In genomic region chrX:47146936-47147859, GRCh38 we compare ENCODE assay signal across 9 cellular contexts. TPM values are rescaled to one million over a fixed set of nuclear protein-coding genes. Genes with fewer than 3 reads are reported as not detected.
DNase-seq lines count a peak whose midpoint lies in the region; ATAC-seq and TF ChIP-seq lines count a peak whose summit lies in the region.
"Had no signal": no experiment of that assay in that cellular context is flagged by ENCODE, and none has a peak within 500 bp of the region (broad histone marks: within the 10 kb centered on the region; RNA-seq: fewer than 3 reads in every experiment).

No MANE protein-coding gene starts in this region.

- ATAC-seq in HCT116, result no peak
- ATAC-seq in memory B cell (ENCODE audit: low read depth), result no peak
- no peak for ATAC-seq in GM21723 (IDR thresholded peaks at IDR 0.05; ENCODE audit: unreplicated experiment)

- no peak overlapping the region for H2AFZ ChIP-seq in HCT116 (ENCODE audit: low read depth, low read length, poor library complexity, severe bottlenecking)

- no peaks in the 10 kb centered on the region for H3K9me3 ChIP-seq in HCT116 (ENCODE audit: control insufficient read depth in 1 of 2, insufficient read depth in 1 of 2, low read depth in 1 of 2, low read length in 2 of 2)
- H3K9me3 ChIP-seq: SJSA1 had no signal

- no peaks in the 10 kb centered on the region for H3K27me3 ChIP-seq in HCT116 (ENCODE audit: insufficient read depth, low read length)
- H3K27me3 ChIP-seq: SJSA1 had no signal

- H3K4me1 Mint-ChIP-seq in memory B cell, result peaks cover 21% of the 10 kb centered on the region

- H3K79me2 ChIP-seq in HCT116 (ENCODE audit: insufficient read depth, low read length), result peaks cover 81% of the 10 kb centered on the region

- BruUV-seq in HCT116 (replicated peaks; lab: Mats Ljungman, UMichigan), result no TSS peak

- no peaks in the 10 kb centered on the region for H3K9me3 Mint-ChIP-seq in memory B cell

- H3K9ac ChIP-seq in HCT116 (ENCODE audit: low read length), result no peak overlapping the region

- in situ Hi-C loops in astrocyte of the cerebellum (cut with HindIII; ENCODE audit: low sequenced_read_pairs), result no loop called here

- H4K20me1 ChIP-seq in HCT116 (ENCODE audit: insufficient read depth), result no peaks in the 10 kb centered on the region

- H3K27ac ChIP-seq in HCT116 (ENCODE audit: low read depth, low read length), result no peak overlapping the region
- H3K27ac ChIP-seq: SJSA1 had no signal

- TF ChIP-seq CTCF in AG04449 (IDR thresholded peaks at IDR 0.05; ENCODE audit: insufficient read depth, low read length, missing control alignments), result no peak
- no peak for TF ChIP-seq CTCF in HCT116 (IDR thresholded peaks at IDR 0.05 in 2 of 3, conservative IDR thresholded peaks at IDR 0.05 in 1 of 3; ENCODE audit: borderline replicate concordance in 1 of 3, insufficient read depth in 1 of 3, low read depth in 2 of 3, low read length in 2 of 3)
- no peak for TF ChIP-seq CTCF in astrocyte of the cerebellum (IDR thresholded peaks at IDR 0.05; ENCODE audit: low read depth, low read length, missing control alignments)

- H3K36me3 ChIP-seq in HCT116 (ENCODE audit: control insufficient read depth in 1 of 2, insufficient read depth in 2 of 2, low read length in 2 of 2), result no peaks in the 10 kb centered on the region; a peak in 2 of 4 replicates

- RAD21 ChIA-PET in HCT116 (lab: Charles Lee; ENCODE audit: low non-redundant PET in 1 of 2, low total read pairs in 2 of 2, uncharacterized antibody in 2 of 2, unreplicated experiment in 2 of 2), result no interaction called here

- H3K27ac Mint-ChIP-seq in memory B cell, result peak overlapping the region; percentile 53

- H3K4me2 ChIP-seq in HCT116 (ENCODE audit: low read length), result peak overlapping the region; percentile 89; the same call in 1 of the 2 replicates

- peaks cover 10% of the 10 kb centered on the region for H3K36me3 Mint-ChIP-seq in memory B cell

- no peaks in the 10 kb centered on the region for H3K9me2 ChIP-seq in HCT116 (ENCODE audit: insufficient read depth)

- peaks cover 0 to 13% of the 10 kb centered on the region in 2 experiments; a peak in 2 of 4 replicates for H3K4me1 ChIP-seq in HCT116 (ENCODE audit: control insufficient read depth in 1 of 2, insufficient read depth in 2 of 2, low read length in 2 of 2)

- peak overlapping the region; percentile 80 for H3K4me3 ChIP-seq in AG04449 (ENCODE audit: low read depth, low read length)
- H3K4me3 ChIP-seq in HCT116 (replicated peaks in 1 of 2; ENCODE audit: low read depth in 1 of 2, low read length in 2 of 2), result peak overlapping the region; percentile 65 to 77; a peak in 1 of 4 replicates
- peak overlapping the region; percentile 74 for H3K4me3 ChIP-seq in astrocyte of the cerebellum (ENCODE audit: low read depth, low read length)

- TF ChIP-seq RAD21 in HCT116 (IDR thresholded peaks at IDR 0.05; ENCODE audit: low read depth), result no peak

- DNase-seq in AG04449 (ENCODE audit: low read depth, low spot score) (no peak), HCT116 (ENCODE audit: low read depth, low spot score) (no peak), astrocyte of the cerebellum (ENCODE audit: low read depth) (no peak), memory B cell (ENCODE audit: low spot score in 2 of 2) (no peak), NCI-H2107 (lab: John Stamatoyannopoulos, UW) (no peak), H4 (ENCODE audit: low spot score) (no peak), DMS153 (lab: John Stamatoyannopoulos, UW) (no peak)

- CTCF ChIA-PET in AG04449 (lab: Yijun Ruan, JAX) (no interaction called here), HCT116 (lab: Charles Lee) (no interaction called here)

- no peak for TF ChIP-seq POLR2A in HCT116 (IDR thresholded peaks at IDR 0.05; ENCODE audit: borderline replicate concordance, extremely low read depth, insufficient read depth, insufficient read length)

- no peaks in the 10 kb centered on the region for H3K27me3 Mint-ChIP-seq in memory B cell

- H3K4me3 Mint-ChIP-seq in memory B cell, result peak overlapping the region; percentile 44

- intact Hi-C loops in HCT116 (cut with micrococcal nuclease), result no loop called here

- POLR2A ChIA-PET in AG04449 (lab: Yijun Ruan, JAX), result no interaction called here
- POLR2A ChIA-PET in HCT116 (lab: Charles Lee), result no interaction called here

TF ChIP-seq in HCT116, 20 proteins besides CTCF, POLR2A, EP300 and RAD21:
- no peak for TF ChIP-seq CEBPB (IDR thresholded peaks at IDR 0.05; ENCODE audit: low read depth)
- TF ChIP-seq CBX3 (IDR thresholded peaks at IDR 0.05; ENCODE audit: low read depth), result no peak
- no peak for TF ChIP-seq JUND (IDR thresholded peaks at IDR 0.05)
- TF ChIP-seq ZNF274 (IDR thresholded peaks at IDR 0.05; ENCODE audit: low read depth, low read length), result no peak
- TF ChIP-seq MAX (IDR thresholded peaks at IDR 0.05), result no peak

RNA-seq across cellular contexts. Expression of gene RBM10, which starts 2.2 kb away (rescaled TPM):
- 56.9 TPM for total RNA-seq in HCT116 (2021; ENCODE audit: unreplicated experiment)
- 67.3 and 69.3 TPM in 2 replicates for polyA plus RNA-seq in HCT116 (2012)
- 37.9 and 42.3 TPM in 2 replicates for total RNA-seq in H4 (2014; rRNA removed; shearing (Covaris generic))

RNA-seq across cellular contexts. Expression of gene NDUFB11, which starts 2.7 kb away (rescaled TPM):
- total RNA-seq in HCT116 (2021; ENCODE audit: unreplicated experiment), result 78.9 TPM
- polyA plus RNA-seq in HCT116 (2012), result 116 and 123 TPM in 2 replicates
- total RNA-seq in H4 (2014; rRNA removed; shearing (Covaris generic)), result 129 and 138 TPM in 2 replicates

RNA-seq across cellular contexts. Expression of gene UBA1, which starts 46.4 kb away (rescaled TPM):
- 275 TPM for total RNA-seq in HCT116 (2021; ENCODE audit: unreplicated experiment)
- polyA plus RNA-seq in HCT116 (2012), result 267 and 276 TPM in 2 replicates
- total RNA-seq in H4 (2014; rRNA removed; shearing (Covaris generic)), result 105 and 130 TPM in 2 replicates
